ENCODE assay signal across 18 cellular contexts in genomic region chr5:67031689-67032088, GRCh38.
A peak's percentile ranks its signal among the peaks of the same experiment; 100 is the strongest.
DNase-seq lines count a peak whose midpoint lies in the region; ATAC-seq and TF ChIP-seq lines count a peak whose summit lies in the region.
"Had no signal": no experiment of that assay in that cellular context is flagged by ENCODE, and none has a peak within 500 bp of the region (broad histone marks: within the 10 kb centered on the region; RNA-seq: fewer than 3 reads in every experiment).

No MANE protein-coding gene starts in this region.

- peak; percentile 83 for ATAC-seq in activated CD4-positive, alpha-beta T cell treated with anti-CD3 and anti-CD28 coated beads for 36 hours
- no peak for ATAC-seq in GM23338
- ATAC-seq in HG02884 (IDR thresholded peaks at IDR 0.05; ENCODE audit: unreplicated experiment), result no peak
- ATAC-seq in HG03280 (IDR thresholded peaks at IDR 0.05; ENCODE audit: unreplicated experiment), result no peak
- ATAC-seq: natural killer cell treated with Interleukin-12 subunit alpha and Interleukin-12 subunit beta and Interleukin-15 and Interleukin-18, amount 100 ng/mL, for 72 hours had no signal

- no peak overlapping the region for H3K4me3 ChIP-seq in GM23338
- H3K4me3 ChIP-seq in endocrine pancreas (ENCODE audit: control insufficient read depth, insufficient read depth, low read length), result peak overlapping the region; percentile 35
- H3K4me3 ChIP-seq: transverse colon had no signal

- no peaks in the 10 kb centered on the region for H4K20me1 ChIP-seq in GM23338 (replicated peaks; ENCODE audit: insufficient read depth)

- H3K9ac ChIP-seq in endocrine pancreas (ENCODE audit: control insufficient read depth, insufficient read depth, low read length), result no peak overlapping the region
- H3K9ac ChIP-seq: KMS-11 had no signal

- peak; percentile 14 for DNase-seq in activated CD4-positive, alpha-beta T cell treated with anti-CD3 and anti-CD28 coated beads for 36 hours
- DNase-seq in activated CD4-positive, alpha-beta T cell treated with anti-CD3 and anti-CD28 coated beads, Interleukin-2, amount 50 U/mL, for 4 hours, result no peak
- DNase-seq in GM23338 (ENCODE audit: low spot score) (no peak), nephron progenitor cell (no peak), NCI-H187 (lab: John Stamatoyannopoulos, UW) (no peak)
- DNase-seq: activated CD4-positive, alpha-beta T cell treated with anti-CD3 and anti-CD28 coated beads, Interleukin-2, amount 50 U/mL, for 1 hour; activated naive CD4-positive, alpha-beta T cell treated with anti-CD3 and anti-CD28 coated beads, Interleukin-2, amount 10 ng/mL, durations not matched to agents 7 days and 5 days; CD4-positive, alpha-beta T cell; effector memory CD4-positive, alpha-beta T cell; mammary epithelial cell; NCI-H1417; transverse colon had no signal

- intact Hi-C loops in activated CD4-positive, alpha-beta T cell treated with anti-CD3 and anti-CD28 coated beads for 36 hours (cut with DNase I, micrococcal nuclease), result loop anchor here (1.0 kb wide), 4 partner anchors 10 to 27 kb away; no protein-coding TSS in a partner anchor

- POLR2A ChIA-PET in activated CD4-positive, alpha-beta T cell treated with anti-CD3 and anti-CD28 coated beads for 36 hours (lab: Charles Lee), result interaction anchor here (0.6 to 1.0 kb wide), 3 partner anchors 12 to 19 kb away, joined by 3 to 4 read pairs (median 3); no protein-coding TSS in a partner anchor

- TF ChIP-seq CTCF in GM23338 (conservative IDR thresholded peaks at IDR 0.05; ENCODE audit: low read depth in 2 of 2) (no peak), nephron progenitor cell (IDR thresholded peaks at IDR 0.05) (no peak)

- no peaks in the 10 kb centered on the region for H3K9me3 ChIP-seq in endocrine pancreas (ENCODE audit: control insufficient read depth, low read length)
- H3K9me3 ChIP-seq: transverse colon had no signal

- H3K36me3 ChIP-seq in GM23338 (ENCODE audit: insufficient read depth) (no peaks in the 10 kb centered on the region), endocrine pancreas (ENCODE audit: control insufficient read depth, insufficient read depth, low read length) (no peaks in the 10 kb centered on the region)
- H3K36me3 ChIP-seq: transverse colon had no signal

- H3K4me3 Mint-ChIP-seq in activated CD4-positive, alpha-beta T cell treated with anti-CD3 and anti-CD28 coated beads for 36 hours, result peak overlapping the region; percentile 23
- H3K4me3 Mint-ChIP-seq in GM23338 (no peak overlapping the region), nephron progenitor cell (no peak overlapping the region)
- H3K4me3 Mint-ChIP-seq: activated naive CD4-positive, alpha-beta T cell treated with anti-CD3 and anti-CD28 coated beads, Interleukin-2, amount 10 ng/mL, durations not matched to agents 7 days and 5 days; CD4-positive, alpha-beta T cell; natural killer cell treated with Interleukin-12 subunit alpha and Interleukin-12 subunit beta and Interleukin-15 and Interleukin-18, amount 100 ng/mL, for 72 hours; T-helper 1 cell treated with Interleukin-12 subunit alpha and Interleukin-12 subunit beta and Interleukin-4 antibody, amounts not matched to agents 30 μg/mL and 1 μg/mL, for 36 hours had no signal

- CTCF ChIA-PET in activated CD4-positive, alpha-beta T cell treated with anti-CD3 and anti-CD28 coated beads for 36 hours (lab: Charles Lee), result interaction anchor here (0.8 to 1.2 kb wide), 3 partner anchors 18 to 44 kb away, joined by 3 read pairs; no protein-coding TSS in a partner anchor

- no peaks in the 10 kb centered on the region for H3F3A ChIP-seq in GM23338 (replicated peaks; ENCODE audit: low read depth)

- peak overlapping the region; percentile 79 for H3K27ac Mint-ChIP-seq in activated CD4-positive, alpha-beta T cell treated with anti-CD3 and anti-CD28 coated beads for 36 hours
- H3K27ac Mint-ChIP-seq in GM23338, result peak overlapping the region; percentile 12; the same call in 1 of the 2 replicates
- peak overlapping the region; percentile 92 for H3K27ac Mint-ChIP-seq in nephron progenitor cell
- H3K27ac Mint-ChIP-seq: activated naive CD4-positive, alpha-beta T cell treated with anti-CD3 and anti-CD28 coated beads, Interleukin-2, amount 10 ng/mL, durations not matched to agents 7 days and 5 days; CD4-positive, alpha-beta T cell; T-helper 1 cell treated with Interleukin-12 subunit alpha and Interleukin-12 subunit beta and Interleukin-4 antibody, amounts not matched to agents 30 μg/mL and 1 μg/mL, for 36 hours had no signal

- H3K27me3 ChIP-seq in GM23338 (ENCODE audit: insufficient read depth), result no peaks in the 10 kb centered on the region
- no peaks in the 10 kb centered on the region for H3K27me3 ChIP-seq in endocrine pancreas (ENCODE audit: control insufficient read depth, insufficient read depth, low read length)
- H3K27me3 ChIP-seq: transverse colon had no signal

- H3K4me1 Mint-ChIP-seq in activated CD4-positive, alpha-beta T cell treated with anti-CD3 and anti-CD28 coated beads for 36 hours, result peaks cover 83% of the 10 kb centered on the region
- peaks cover 34% of the 10 kb centered on the region for H3K4me1 Mint-ChIP-seq in GM23338
- H3K4me1 Mint-ChIP-seq in nephron progenitor cell, result peaks cover 72% of the 10 kb centered on the region

- no peaks in the 10 kb centered on the region; the same call in 1 of the 2 replicates for H3K9me2 ChIP-seq in GM23338 (ENCODE audit: insufficient read depth)

- H2AFZ ChIP-seq in GM23338, result no peak overlapping the region

- H3K4me2 ChIP-seq in GM23338, result no peak overlapping the region
- H3K4me2 ChIP-seq: KMS-11 had no signal

- H3K36me3 Mint-ChIP-seq in activated CD4-positive, alpha-beta T cell treated with anti-CD3 and anti-CD28 coated beads for 36 hours (ENCODE audit: low read depth), result peaks cover 17% of the 10 kb centered on the region
- H3K36me3 Mint-ChIP-seq in GM23338 (ENCODE audit: low read depth), result no peaks in the 10 kb centered on the region
- peaks cover 6% of the 10 kb centered on the region for H3K36me3 Mint-ChIP-seq in nephron progenitor cell (ENCODE audit: low read depth)
- H3K36me3 Mint-ChIP-seq: natural killer cell treated with Interleukin-12 subunit alpha and Interleukin-12 subunit beta and Interleukin-15 and Interleukin-18, amount 100 ng/mL, for 72 hours had no signal

- peaks cover 15% of the 10 kb centered on the region for H3K4me1 ChIP-seq in GM23338 (ENCODE audit: insufficient read depth)
- peaks cover 56% of the 10 kb centered on the region for H3K4me1 ChIP-seq in endocrine pancreas (ENCODE audit: control insufficient read depth, insufficient read depth, low read length)

- no peak overlapping the region for H3K27ac ChIP-seq in GM23338 (ENCODE audit: low read depth)
- H3K27ac ChIP-seq: KMS-11, transverse colon had no signal

- H3K27me3 Mint-ChIP-seq in activated CD4-positive, alpha-beta T cell treated with anti-CD3 and anti-CD28 coated beads for 36 hours, result no peaks in the 10 kb centered on the region
- H3K27me3 Mint-ChIP-seq in GM23338 (ENCODE audit: insufficient read depth, low read depth, poor library complexity), result no peaks in the 10 kb centered on the region
- H3K27me3 Mint-ChIP-seq in nephron progenitor cell (ENCODE audit: low read depth, poor library complexity), result peaks cover 2% of the 10 kb centered on the region
- H3K27me3 Mint-ChIP-seq: activated naive CD4-positive, alpha-beta T cell treated with anti-CD3 and anti-CD28 coated beads, Interleukin-2, amount 10 ng/mL, durations not matched to agents 7 days and 5 days; CD4-positive, alpha-beta T cell; natural killer cell treated with Interleukin-12 subunit alpha and Interleukin-12 subunit beta and Interleukin-15 and Interleukin-18, amount 100 ng/mL, for 72 hours had no signal

- no peaks in the 10 kb centered on the region for H3K9me3 Mint-ChIP-seq in activated CD4-positive, alpha-beta T cell treated with anti-CD3 and anti-CD28 coated beads for 36 hours (ENCODE audit: low read depth)
- no peaks in the 10 kb centered on the region for H3K9me3 Mint-ChIP-seq in GM23338
- no peaks in the 10 kb centered on the region for H3K9me3 Mint-ChIP-seq in nephron progenitor cell
- H3K9me3 Mint-ChIP-seq: activated naive CD4-positive, alpha-beta T cell treated with anti-CD3 and anti-CD28 coated beads, Interleukin-2, amount 10 ng/mL, durations not matched to agents 7 days and 5 days; CD4-positive, alpha-beta T cell; natural killer cell treated with Interleukin-12 subunit alpha and Interleukin-12 subunit beta and Interleukin-15 and Interleukin-18, amount 100 ng/mL, for 72 hours; T-helper 1 cell treated with Interleukin-12 subunit alpha and Interleukin-12 subunit beta and Interleukin-4 antibody, amounts not matched to agents 30 μg/mL and 1 μg/mL, for 36 hours had no signal

- no peaks in the 10 kb centered on the region for H3K79me2 ChIP-seq in GM23338 (replicated peaks; ENCODE audit: insufficient read depth)

TF ChIP-seq in GM23338, 12 proteins besides CTCF, POLR2A, EP300 and RAD21 (continues in another document):
- TF ChIP-seq POLR2AphosphoS5 (IDR thresholded peaks at IDR 0.05; ENCODE audit: low read depth) (no peak), EZH2phosphoT487 (IDR thresholded peaks at IDR 0.05; ENCODE audit: unreplicated experiment) (no peak), ZNF331 (CRISPR knock-in tag; IDR thresholded peaks at IDR 0.05; ENCODE audit: low read depth) (no peak), NANOG (IDR thresholded peaks at IDR 0.05; ENCODE audit: borderline replicate concordance) (no peak), ETS1 (IDR thresholded peaks at IDR 0.05) (no peak)

Comparison
In these comparisons a context has a peak if more than half of its experiments do, and no peak if none do; other contexts are left out.
1. H3K27ac Mint-ChIP-seq: peak in every context shown above with its lines; median percentile 92 in nephron progenitor cell; 79 in activated CD4-positive, alpha-beta T cell treated with anti-CD3 and anti-CD28 coated beads for 36 hours; 12 in GM23338.